9 cellular contexts compared by ENCODE assay signal in genomic region chr19:16446108-16447014, GRCh38. TPM values are rescaled to one million over a fixed set of nuclear protein-coding genes. Genes with fewer than 3 reads are reported as not detected.
DNase-seq lines count a peak whose midpoint lies in the region; ATAC-seq, FAIRE-seq and TF ChIP-seq lines count a peak whose summit lies in the region.
"Had no signal": no experiment of that assay in that cellular context is flagged by ENCODE, and none has a peak within 500 bp of the region (broad histone marks: within the 10 kb centered on the region; RNA-seq: fewer than 3 reads in every experiment).

No MANE protein-coding gene starts in this region.

- H3K27ac ChIP-seq in CD4-positive, alpha-beta T cell (ENCODE audit: low read depth, low read length), result no peak overlapping the region
- H3K27ac ChIP-seq in right lobe of liver (peak overlapping the region; percentile 1 to 38 (median 19)), SK-N-SH (ENCODE audit: low read depth in 2 of 2, low read length in 1 of 2) (no peak overlapping the region)

- ATAC-seq in CD4-positive, alpha-beta T cell (ENCODE audit: poor library complexity), result no peak
- ATAC-seq in GM21515 (IDR thresholded peaks at IDR 0.05; ENCODE audit: unreplicated experiment) (peak; percentile 32), right lobe of liver (peak; percentile 24 to 56 (median 41)), GM18861 (IDR thresholded peaks at IDR 0.05; ENCODE audit: unreplicated experiment) (no peak)

- WGBS in right lobe of liver (ENCODE audit: insufficient coverage, low coverage, low lambda C conversion rate, missing lambda C conversion rate), result 65% methylated on average over 12 of the region's 18 CpGs
- 93% methylated on average over 16 of the region's 18 CpGs for WGBS in SK-N-SH (ENCODE audit: low lambda C conversion rate)

- CTCF ChIA-PET in CD4-positive, alpha-beta T cell (lab: Charles Lee), result no interaction called here
- CTCF ChIA-PET in SK-N-SH (lab: Yijun Ruan, JAX), result interaction anchor here (0.9 to 1.6 kb wide), 2 partner anchors 8 to 11 kb away, joined by 3 to 6 read pairs; no protein-coding TSS in a partner anchor

- in situ Hi-C loops in HAP-1 (cut with MboI; ENCODE audit: low sequenced_read_pairs), result no loop called here

- H2AFZ ChIP-seq in SK-N-SH (ENCODE audit: low read depth), result no peak overlapping the region

- no peak overlapping the region for H3K4me3 Mint-ChIP-seq in CD4-positive, alpha-beta T cell
- H3K4me3 Mint-ChIP-seq in activated naive CD8-positive, alpha-beta T cell, result no peak overlapping the region

- H3K4me3 ChIP-seq in right lobe of liver (no peak overlapping the region), HAP-1 (no peak overlapping the region), SK-N-SH (ENCODE audit: low read depth in 2 of 2, low read length in 1 of 2) (no peak overlapping the region)

- DNase-seq in CD4-positive, alpha-beta T cell, result no peak
- DNase-seq in right lobe of liver (no peak), HAP-1 (ENCODE audit: low spot score in 2 of 2) (no peak), frontal cortex (ENCODE audit: low spot score in 2 of 2) (no peak), SK-N-SH (no peak)

- no peaks in the 10 kb centered on the region for H3K9me3 Mint-ChIP-seq in CD4-positive, alpha-beta T cell
- peaks cover 3% of the 10 kb centered on the region for H3K9me3 Mint-ChIP-seq in activated naive CD8-positive, alpha-beta T cell (ENCODE audit: low read depth)

- no peak overlapping the region for H3K4me2 ChIP-seq in SK-N-SH

- H3K27ac Mint-ChIP-seq in CD4-positive, alpha-beta T cell, result peak overlapping the region; percentile 67
- H3K27ac Mint-ChIP-seq in activated naive CD8-positive, alpha-beta T cell, result peak overlapping the region; percentile 77

- H3K27me3 ChIP-seq in CD4-positive, alpha-beta T cell (ENCODE audit: control insufficient read depth, insufficient read depth, low read length), result no peaks in the 10 kb centered on the region
- H3K27me3 ChIP-seq in right lobe of liver (no peaks in the 10 kb centered on the region), HAP-1 (ENCODE audit: low read depth) (no peaks in the 10 kb centered on the region), SK-N-SH (ENCODE audit: insufficient read depth) (no peaks in the 10 kb centered on the region)

- H3K36me3 ChIP-seq in right lobe of liver (peaks cover 0 to 3% (median 0%) of the 10 kb centered on the region in 4 donors), HAP-1 (replicated peaks) (no peaks in the 10 kb centered on the region; the same call in 1 of the 2 replicates), SK-N-SH (replicated peaks in 1 of 2; ENCODE audit: control insufficient read depth in 1 of 2, insufficient read depth in 2 of 2, low read length in 1 of 2) (no peaks in the 10 kb centered on the region)

- H3K79me2 ChIP-seq in SK-N-SH (ENCODE audit: insufficient read depth), result peaks cover 81% of the 10 kb centered on the region

- TF ChIP-seq RAD21 in SK-N-SH (IDR thresholded peaks at IDR 0.05; ENCODE audit: low read length), result no peak

- H3K4me1 Mint-ChIP-seq in CD4-positive, alpha-beta T cell (ENCODE audit: low read depth), result peaks cover 64% of the 10 kb centered on the region
- H3K4me1 Mint-ChIP-seq in activated naive CD8-positive, alpha-beta T cell (ENCODE audit: low read depth), result peaks cover 59% of the 10 kb centered on the region

- TF ChIP-seq CTCF in CD4-positive, alpha-beta T cell (IDR thresholded peaks at IDR 0.05), result no peak
- no peak for TF ChIP-seq CTCF in right lobe of liver (IDR thresholded peaks at IDR 0.05)
- TF ChIP-seq CTCF in SK-N-SH (IDR thresholded peaks at IDR 0.05), result no peak

- TF ChIP-seq POLR2A in right lobe of liver (IDR thresholded peaks at IDR 0.05), result no peak

- no peaks in the 10 kb centered on the region for H3F3A ChIP-seq in SK-N-SH (replicated peaks; ENCODE audit: insufficient read depth)

- no peak overlapping the region for H3K9ac ChIP-seq in SK-N-SH

- TF ChIP-seq EP300 in SK-N-SH (IDR thresholded peaks at IDR 0.05; ENCODE audit: borderline replicate concordance in 1 of 2, low read depth in 1 of 2, low read length in 1 of 2), result no peak

- intact Hi-C loops in CD4-positive, alpha-beta T cell (cut with DNase I, micrococcal nuclease), result no loop called here
- intact Hi-C loops in right lobe of liver (cut with DNase I), result no loop called here

- peaks cover 59% of the 10 kb centered on the region for H4K20me1 ChIP-seq in SK-N-SH (ENCODE audit: insufficient read depth)

- H3K36me3 Mint-ChIP-seq in CD4-positive, alpha-beta T cell (ENCODE audit: low read depth), result peaks cover 45% of the 10 kb centered on the region
- peaks cover 7% of the 10 kb centered on the region for H3K36me3 Mint-ChIP-seq in activated naive CD8-positive, alpha-beta T cell

- H3K9me3 ChIP-seq in CD4-positive, alpha-beta T cell (ENCODE audit: control insufficient read depth, low read length), result no peaks in the 10 kb centered on the region
- H3K9me3 ChIP-seq in right lobe of liver (no peaks in the 10 kb centered on the region), HAP-1 (peaks cover 3% of the 10 kb centered on the region; the same call in 1 of the 2 replicates), SK-N-SH (no peaks in the 10 kb centered on the region)

- peaks cover 0 to 23% (median 9%) of the 10 kb centered on the region in 4 donors for H3K4me1 ChIP-seq in right lobe of liver
- peaks cover 24% of the 10 kb centered on the region for H3K4me1 ChIP-seq in HAP-1
- peaks cover 5 to 30% of the 10 kb centered on the region in 2 experiments; a peak in 2 of 4 replicates for H3K4me1 ChIP-seq in SK-N-SH (ENCODE audit: control insufficient read depth in 1 of 2, insufficient read depth in 2 of 2, low read depth in 1 of 2, low read length in 1 of 2)

- POLR2A ChIA-PET in CD4-positive, alpha-beta T cell (lab: Charles Lee), result no interaction called here
- POLR2A ChIA-PET in SK-N-SH (lab: Yijun Ruan, JAX), result no interaction called here

- no peaks in the 10 kb centered on the region for H3K9me2 ChIP-seq in SK-N-SH

- H3K27me3 Mint-ChIP-seq in CD4-positive, alpha-beta T cell, result no peaks in the 10 kb centered on the region
- no peaks in the 10 kb centered on the region for H3K27me3 Mint-ChIP-seq in activated naive CD8-positive, alpha-beta T cell

- no peak for FAIRE-seq in frontal cortex (lab: Jason Lieb, UNC)

TF ChIP-seq in SK-N-SH, 30 proteins besides CTCF, POLR2A, EP300 and RAD21 (continues in another document):
- TF ChIP-seq USF1 (IDR thresholded peaks at IDR 0.05; ENCODE audit: borderline replicate concordance, low read depth) (no peak), TCF12 (IDR thresholded peaks at IDR 0.05) (no peak), RXRA (IDR thresholded peaks at IDR 0.05; ENCODE audit: borderline replicate concordance, low read depth) (no peak), USF2 (IDR thresholded peaks at IDR 0.05; ENCODE audit: borderline replicate concordance, low read depth, low read length) (no peak), JUND (IDR thresholded peaks at IDR 0.05) (no peak), RFX5 (IDR thresholded peaks at IDR 0.05; ENCODE audit: low read length) (no peak), CHD2 (IDR thresholded peaks at IDR 0.05; ENCODE audit: low read length, partially characterized antibody) (no peak), MXI1 (IDR thresholded peaks at IDR 0.05; ENCODE audit: low read depth, low read length) (no peak), NRF1 (IDR thresholded peaks at IDR 0.05; ENCODE audit: low read depth, low read length) (no peak)
- TF ChIP-seq, protein P1, sequence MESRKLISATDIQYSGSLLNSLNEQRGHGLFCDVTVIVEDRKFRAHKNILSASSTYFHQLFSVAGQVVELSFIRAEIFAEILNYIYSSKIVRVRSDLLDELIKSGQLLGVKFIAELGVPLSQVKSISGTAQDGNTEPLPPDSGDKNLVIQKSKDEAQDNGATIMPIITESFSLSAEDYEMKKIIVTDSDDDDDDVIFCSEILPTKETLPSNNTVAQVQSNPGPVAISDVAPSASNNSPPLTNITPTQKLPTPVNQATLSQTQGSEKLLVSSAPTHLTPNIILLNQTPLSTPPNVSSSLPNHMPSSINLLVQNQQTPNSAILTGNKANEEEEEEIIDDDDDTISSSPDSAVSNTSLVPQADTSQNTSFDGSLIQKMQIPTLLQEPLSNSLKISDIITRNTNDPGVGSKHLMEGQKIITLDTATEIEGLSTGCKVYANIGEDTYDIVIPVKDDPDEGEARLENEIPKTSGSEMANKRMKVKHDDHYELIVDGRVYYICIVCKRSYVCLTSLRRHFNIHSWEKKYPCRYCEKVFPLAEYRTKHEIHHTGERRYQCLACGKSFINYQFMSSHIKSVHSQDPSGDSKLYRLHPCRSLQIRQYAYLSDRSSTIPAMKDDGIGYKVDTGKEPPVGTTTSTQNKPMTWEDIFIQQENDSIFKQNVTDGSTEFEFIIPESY (IDR thresholded peaks at IDR 0.05; ENCODE audit: borderline replicate concordance, low read depth), result no peak

RNA-seq across cellular contexts. Expression of gene EPS15L1, which starts 25.4 kb away (rescaled TPM):
- 10 to 100 TPM; 24.6 to 26.5 TPM for total RNA-seq in CD4-positive, alpha-beta T cell
- total RNA-seq in right lobe of liver (10 to 100 TPM in 4 of 6 experiments, 1 to 10 TPM in 2; 6.3 to 22.5 (median 13.8) TPM), frontal cortex (15.1 TPM)
- polyA plus RNA-seq in SK-N-SH (2012; rRNA removed), result 16.0 and 18.7 TPM in 2 replicates
- 12.7 and 14.8 TPM in 2 replicates for polyA plus RNA-seq in SK-N-SH (2012; cell fraction: cytosol; rRNA removed)
- polyA plus RNA-seq in SK-N-SH (2012; cell fraction: nucleus; rRNA removed), result 31.2 and 35.4 TPM in 2 replicates

RNA-seq across cellular contexts. Expression of gene CALR3, which starts 49.6 kb away (rescaled TPM):
- not detected for total RNA-seq in CD4-positive, alpha-beta T cell
- total RNA-seq in right lobe of liver (not detected), frontal cortex (not detected)
- not detected in 2 replicates for polyA plus RNA-seq in SK-N-SH (2012; rRNA removed)
- polyA plus RNA-seq in SK-N-SH (2012; cell fraction: cytosol; rRNA removed), result 0.01 TPM in 1 of 2 replicates, not detected in the other
- not detected in 2 replicates for polyA plus RNA-seq in SK-N-SH (2012; cell fraction: nucleus; rRNA removed)
- total RNA-seq: Daoy had no signal

RNA-seq across cellular contexts. Expression of gene C19orf44, which starts 49.8 kb away (rescaled TPM):
- 1 to 10 TPM in 1 of 2 experiments, under 1 TPM in 1; 0.78 to 1.0 TPM for total RNA-seq in CD4-positive, alpha-beta T cell
- total RNA-seq in right lobe of liver (1 to 10 TPM; 1.8 to 4.3 (median 2.5) TPM), frontal cortex (3.3 TPM)
- polyA plus RNA-seq in SK-N-SH (2012; rRNA removed), result 5.1 and 6.0 TPM in 2 replicates
- polyA plus RNA-seq in SK-N-SH (2012; cell fraction: cytosol; rRNA removed), result 3.7 and 4.7 TPM in 2 replicates
- 17.9 and 22.3 TPM in 2 replicates for polyA plus RNA-seq in SK-N-SH (2012; cell fraction: nucleus; rRNA removed)

Comparison
In these comparisons a context has a peak if more than half of its experiments do, and no peak if none do; other contexts are left out.
1. ATAC-seq: peak in GM21515 (single experiment) and right lobe of liver (4 of 4); none in CD4-positive, alpha-beta T cell (single experiment) and GM18861 (single experiment).
2. H3K27ac ChIP-seq: peak in right lobe of liver (3 of 3); none in CD4-positive, alpha-beta T cell (single experiment) and SK-N-SH (0 of 2).